ENCODE assay signal across 1 cellular context in the genomic region with DNA sequence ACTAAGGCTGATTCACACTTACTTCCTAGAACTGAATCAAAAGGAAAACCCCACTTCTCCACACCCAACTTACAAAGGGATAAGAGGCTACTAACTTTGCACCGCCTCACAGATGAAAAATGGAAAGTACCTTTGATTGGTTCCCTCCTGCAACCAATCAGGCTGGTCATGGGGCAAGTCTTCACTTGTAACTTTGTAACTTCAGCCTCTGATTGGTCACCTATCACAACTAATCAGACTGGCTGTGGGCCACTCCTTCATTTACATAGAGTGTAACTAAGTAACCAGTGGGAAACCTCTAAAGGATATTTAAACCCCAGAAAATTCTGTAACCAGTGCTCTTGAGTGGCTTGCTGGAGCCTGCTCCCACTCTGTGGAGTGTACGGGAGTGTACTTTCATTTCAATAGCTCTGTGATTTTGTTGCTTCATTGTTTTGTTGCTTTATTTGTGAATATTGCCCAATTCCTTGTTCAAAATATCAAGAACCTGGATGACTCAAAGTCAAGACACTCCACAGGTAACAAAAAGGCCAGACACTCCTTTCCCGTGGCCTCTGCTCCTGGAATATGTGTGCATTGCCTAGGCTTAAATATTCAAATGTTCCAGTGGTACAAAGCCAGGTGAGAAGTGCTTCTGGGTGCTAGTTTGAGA.
TF ChIP-seq lines count a peak whose summit lies in the region.

No MANE protein-coding gene starts in this region.

TF ChIP-seq in HepG2, 621 proteins besides CTCF, POLR2A, EP300 and RAD21:
- TF ChIP-seq, protein P1, sequence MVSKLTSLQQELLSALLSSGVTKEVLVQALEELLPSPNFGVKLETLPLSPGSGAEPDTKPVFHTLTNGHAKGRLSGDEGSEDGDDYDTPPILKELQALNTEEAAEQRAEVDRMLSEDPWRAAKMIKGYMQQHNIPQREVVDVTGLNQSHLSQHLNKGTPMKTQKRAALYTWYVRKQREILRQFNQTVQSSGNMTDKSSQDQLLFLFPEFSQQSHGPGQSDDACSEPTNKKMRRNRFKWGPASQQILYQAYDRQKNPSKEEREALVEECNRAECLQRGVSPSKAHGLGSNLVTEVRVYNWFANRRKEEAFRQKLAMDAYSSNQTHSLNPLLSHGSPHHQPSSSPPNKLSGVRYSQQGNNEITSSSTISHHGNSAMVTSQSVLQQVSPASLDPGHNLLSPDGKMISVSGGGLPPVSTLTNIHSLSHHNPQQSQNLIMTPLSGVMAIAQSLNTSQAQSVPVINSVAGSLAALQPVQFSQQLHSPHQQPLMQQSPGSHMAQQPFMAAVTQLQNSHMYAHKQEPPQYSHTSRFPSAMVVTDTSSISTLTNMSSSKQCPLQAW (CRISPR knock-in tag; IDR thresholded peaks at IDR 0.05) = no peak
- TF ChIP-seq ZSCAN30 (CRISPR knock-in tag; IDR thresholded peaks at IDR 0.05) (no peak), FIP1L1 (IDR thresholded peaks at IDR 0.05; ENCODE audit: borderline replicate concordance, insufficient read depth, low read depth, low read length) (no peak), CEBPB (IDR thresholded peaks at IDR 0.05; ENCODE audit: borderline replicate concordance, low read depth, low read length) (0 out of 2 replicates have a peak, but pooled peaks have one; percentile 8), SETDB1 (CRISPR knock-in tag; IDR thresholded peaks at IDR 0.05; ENCODE audit: borderline replicate concordance) (no peak), ZNF569 (CRISPR knock-in tag; IDR thresholded peaks at IDR 0.05; ENCODE audit: borderline replicate concordance) (no peak), SMARCC2 (IDR thresholded peaks at IDR 0.05) (no peak), ZNF20 (CRISPR knock-in tag; IDR thresholded peaks at IDR 0.05) (peak; percentile 98), NR3C1 (CRISPR knock-in tag; IDR thresholded peaks at IDR 0.05) (no peak), MZF1 (CRISPR knock-in tag; IDR thresholded peaks at IDR 0.05; ENCODE audit: borderline replicate concordance) (no peak)
- TF ChIP-seq, protein P2, sequence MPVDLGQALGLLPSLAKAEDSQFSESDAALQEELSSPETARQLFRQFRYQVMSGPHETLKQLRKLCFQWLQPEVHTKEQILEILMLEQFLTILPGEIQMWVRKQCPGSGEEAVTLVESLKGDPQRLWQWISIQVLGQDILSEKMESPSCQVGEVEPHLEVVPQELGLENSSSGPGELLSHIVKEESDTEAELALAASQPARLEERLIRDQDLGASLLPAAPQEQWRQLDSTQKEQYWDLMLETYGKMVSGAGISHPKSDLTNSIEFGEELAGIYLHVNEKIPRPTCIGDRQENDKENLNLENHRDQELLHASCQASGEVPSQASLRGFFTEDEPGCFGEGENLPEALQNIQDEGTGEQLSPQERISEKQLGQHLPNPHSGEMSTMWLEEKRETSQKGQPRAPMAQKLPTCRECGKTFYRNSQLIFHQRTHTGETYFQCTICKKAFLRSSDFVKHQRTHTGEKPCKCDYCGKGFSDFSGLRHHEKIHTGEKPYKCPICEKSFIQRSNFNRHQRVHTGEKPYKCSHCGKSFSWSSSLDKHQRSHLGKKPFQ (CRISPR knock-in tag; IDR thresholded peaks at IDR 0.05; ENCODE audit: insufficient replicate concordance) = no peak
- TF ChIP-seq, protein P3, sequence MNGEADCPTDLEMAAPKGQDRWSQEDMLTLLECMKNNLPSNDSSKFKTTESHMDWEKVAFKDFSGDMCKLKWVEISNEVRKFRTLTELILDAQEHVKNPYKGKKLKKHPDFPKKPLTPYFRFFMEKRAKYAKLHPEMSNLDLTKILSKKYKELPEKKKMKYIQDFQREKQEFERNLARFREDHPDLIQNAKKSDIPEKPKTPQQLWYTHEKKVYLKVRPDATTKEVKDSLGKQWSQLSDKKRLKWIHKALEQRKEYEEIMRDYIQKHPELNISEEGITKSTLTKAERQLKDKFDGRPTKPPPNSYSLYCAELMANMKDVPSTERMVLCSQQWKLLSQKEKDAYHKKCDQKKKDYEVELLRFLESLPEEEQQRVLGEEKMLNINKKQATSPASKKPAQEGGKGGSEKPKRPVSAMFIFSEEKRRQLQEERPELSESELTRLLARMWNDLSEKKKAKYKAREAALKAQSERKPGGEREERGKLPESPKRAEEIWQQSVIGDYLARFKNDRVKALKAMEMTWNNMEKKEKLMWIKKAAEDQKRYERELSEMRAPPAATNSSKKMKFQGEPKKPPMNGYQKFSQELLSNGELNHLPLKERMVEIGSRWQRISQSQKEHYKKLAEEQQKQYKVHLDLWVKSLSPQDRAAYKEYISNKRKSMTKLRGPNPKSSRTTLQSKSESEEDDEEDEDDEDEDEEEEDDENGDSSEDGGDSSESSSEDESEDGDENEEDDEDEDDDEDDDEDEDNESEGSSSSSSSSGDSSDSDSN (CRISPR knock-in tag; IDR thresholded peaks at IDR 0.05) = no peak
- TF ChIP-seq, protein P4, sequence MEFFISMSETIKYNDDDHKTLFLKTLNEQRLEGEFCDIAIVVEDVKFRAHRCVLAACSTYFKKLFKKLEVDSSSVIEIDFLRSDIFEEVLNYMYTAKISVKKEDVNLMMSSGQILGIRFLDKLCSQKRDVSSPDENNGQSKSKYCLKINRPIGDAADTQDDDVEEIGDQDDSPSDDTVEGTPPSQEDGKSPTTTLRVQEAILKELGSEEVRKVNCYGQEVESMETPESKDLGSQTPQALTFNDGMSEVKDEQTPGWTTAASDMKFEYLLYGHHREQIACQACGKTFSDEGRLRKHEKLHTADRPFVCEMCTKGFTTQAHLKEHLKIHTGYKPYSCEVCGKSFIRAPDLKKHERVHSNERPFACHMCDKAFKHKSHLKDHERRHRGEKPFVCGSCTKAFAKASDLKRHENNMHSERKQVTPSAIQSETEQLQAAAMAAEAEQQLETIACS (CRISPR knock-in tag; IDR thresholded peaks at IDR 0.05) = no peak
